In the genomic region with DNA sequence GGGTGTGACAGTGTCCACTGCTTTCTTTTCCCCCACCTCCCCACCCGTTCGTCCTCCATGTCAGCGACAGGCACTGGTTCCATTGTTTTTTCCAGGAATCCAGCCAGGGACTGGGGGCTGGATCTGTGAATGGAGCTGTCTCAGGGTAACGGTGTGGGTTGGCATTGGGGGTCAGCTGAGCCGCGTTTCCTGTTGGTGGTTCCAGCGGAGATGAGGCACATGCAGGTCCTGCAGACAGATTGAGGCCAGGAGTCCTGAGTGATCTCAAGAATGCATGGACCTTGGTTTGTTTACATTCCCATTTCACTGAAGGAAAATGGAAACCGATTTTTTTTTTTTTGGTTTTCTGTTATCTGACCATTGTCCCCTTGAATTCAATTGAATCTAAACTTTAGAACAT, we compare ENCODE assay signal across 33 cellular contexts.
"Had no signal": no experiment of that assay in that cellular context is flagged by ENCODE, and none has a peak within 500 bp of the region (broad histone marks: within the 10 kb centered on the region; RNA-seq: fewer than 3 reads in every experiment).

No MANE protein-coding gene starts in this region.

- H3K27me3 ChIP-seq: adrenal gland, body of pancreas, brain microvascular endothelial cell, breast epithelium had no signal

- H3K4me3 ChIP-seq: adrenal gland, body of pancreas, breast epithelium had no signal

- H3K4me1 ChIP-seq: adrenal gland, body of pancreas, breast epithelium had no signal

- ATAC-seq: activated CD8-positive, alpha-beta T cell treated with anti-CD3 and anti-CD28 coated beads for 36 hours; activated naive CD4-positive, alpha-beta T cell treated with anti-CD3 and anti-CD28 coated beads, Interleukin-2, amount 50 U/mL, for 72 hours; activated T-cell treated with anti-CD3 and anti-CD28 coated beads, Interleukin-2, amount 50 U/mL, for 72 hours; activated T-helper 17 cell treated with anti-CD3 and anti-CD28 coated beads, Interleukin-2, amount 50 U/mL, for 72 hours; body of pancreas had no signal

- H3K36me3 ChIP-seq: adrenal gland, brain microvascular endothelial cell, breast epithelium had no signal

- DNase-seq: activated B cell treated with CpG ODN at 0.5 μM for 24 hours; activated CD4-positive, alpha-beta memory T cell treated with anti-CD3 and anti-CD28 coated beads for 36 hours; activated CD4-positive, alpha-beta T cell treated with anti-CD3 and anti-CD28 coated beads for 4 hours; activated CD4-positive, alpha-beta T cell treated with anti-CD3 and anti-CD28 coated beads, Interleukin-2, amount 10 ng/mL, durations not matched to agents 24 days and 14 days; activated CD4-positive, alpha-beta T cell treated with anti-CD3 and anti-CD28 coated beads, Interleukin-2, amount 50 U/mL, for 1 hour; activated CD4-positive, alpha-beta T cell treated with anti-CD3 and anti-CD28 coated beads, Interleukin-2, amount 50 U/mL, for 4 hours; activated CD4-positive, CD25-positive, alpha-beta regulatory T cell treated with anti-CD3 and anti-CD28 coated beads, Interleukin-2, amount 50 U/mL, for 72 hours; activated CD8-positive, alpha-beta memory T cell treated with anti-CD3 and anti-CD28 coated beads, Interleukin-2, amount 50 U/mL, for 4 hours; activated CD8-positive, alpha-beta T cell treated with anti-CD3 and anti-CD28 coated beads for 36 hours; activated effector memory CD4-positive, alpha-beta T cell treated with anti-CD3 and anti-CD28 coated beads, Interleukin-2, amount 50 U/mL, for 16 hours; activated gamma-delta T cell treated with Interleukin-2 at 50 U/mL for 16 hours; activated naive CD4-positive, alpha-beta T cell; activated naive CD4-positive, alpha-beta T cell treated with anti-CD3 and anti-CD28 coated beads for 36 hours; activated naive CD4-positive, alpha-beta T cell treated with anti-CD3 and anti-CD28 coated beads, Interleukin-2, amount 50 U/mL, for 16 hours; activated naive CD8-positive, alpha-beta T cell treated with anti-CD3 and anti-CD28 coated beads for 36 hours; activated T-cell treated with anti-CD3 and anti-CD28 coated beads for 4 hours; activated T-cell treated with anti-CD3 and anti-CD28 coated beads, Interleukin-2, amount 50 U/mL, for 1 hour; activated T-cell treated with anti-CD3 and anti-CD28 coated beads, Interleukin-2, amount 50 U/mL, for 4 hours; activated T-cell treated with anti-CD3 and anti-CD28 coated beads, Interleukin-2, amount 50 U/mL, for 72 hours; adrenal gland; amniotic stem cell; aorta; body of pancreas; brain microvascular endothelial cell; central memory CD4-positive, alpha-beta T cell; T-helper 2 cell; T-helper 9 cell had no signal

- H3K27ac ChIP-seq: adrenal gland, body of pancreas, brain microvascular endothelial cell, breast epithelium, VCaP had no signal

- FAIRE-seq: astrocyte, TTC549 had no signal

- H3K9me3 ChIP-seq: adrenal gland, body of pancreas, breast epithelium had no signal
